In genomic region chr2:64731746-64732145, GRCh38 we compare ENCODE assay signal across 11 cellular contexts.
A peak's percentile ranks its signal among the peaks of the same experiment; 100 is the strongest.
DNase-seq lines count a peak whose midpoint lies in the region; ATAC-seq and TF ChIP-seq lines count a peak whose summit lies in the region.
"Had no signal": no experiment of that assay in that cellular context is flagged by ENCODE, and none has a peak within 500 bp of the region (broad histone marks: within the 10 kb centered on the region; RNA-seq: fewer than 3 reads in every experiment).

No MANE protein-coding gene starts in this region.

- no peak for TF ChIP-seq EP300 in suprapubic skin (IDR thresholded peaks at IDR 0.05)

- no peak overlapping the region for H3K4me3 Mint-ChIP-seq in activated CD4-positive, alpha-beta T cell treated with anti-CD3 and anti-CD28 coated beads, Interleukin-2, amount 10 ng/mL, durations not matched to agents 24 days and 14 days
- H3K4me3 Mint-ChIP-seq in activated T-helper 2 cell treated with anti-CD3 and anti-CD28 coated beads, Interferon-gamma antibody, Interleukin-2, Interleukin-4, amounts not matched to agents 10 μg/mL and 5 μg/mL and 100 μg/mL, durations not matched to agents 14 hours and 24 hours and 36 hours (ENCODE audit: low read depth) = no peak overlapping the region
- no peak overlapping the region for H3K4me3 Mint-ChIP-seq in Caco-2 (ENCODE audit: unreplicated experiment)

- no peak overlapping the region for H3K27ac Mint-ChIP-seq in activated CD4-positive, alpha-beta T cell treated with anti-CD3 and anti-CD28 coated beads, Interleukin-2, amount 10 ng/mL, durations not matched to agents 24 days and 14 days
- H3K27ac Mint-ChIP-seq in activated T-helper 2 cell treated with anti-CD3 and anti-CD28 coated beads, Interferon-gamma antibody, Interleukin-2, Interleukin-4, amounts not matched to agents 10 μg/mL and 5 μg/mL and 100 μg/mL, durations not matched to agents 14 hours and 24 hours and 36 hours = peak overlapping the region; percentile 94
- no peak overlapping the region for H3K27ac Mint-ChIP-seq in Caco-2 (ENCODE audit: unreplicated experiment)

- no peaks in the 10 kb centered on the region for H3K27me3 ChIP-seq in right lobe of liver
- no peaks in the 10 kb centered on the region for H3K27me3 ChIP-seq in suprapubic skin
- no peaks in the 10 kb centered on the region for H3K27me3 ChIP-seq in Caco-2 (replicated peaks; ENCODE audit: control insufficient read depth, insufficient read depth, low read length)

- POLR2A ChIA-PET in Caco-2 (lab: Charles Lee) = no interaction called here

- peak in 3 of 4 donors; percentile 9 to 13 (median 10) for ATAC-seq in right lobe of liver
- ATAC-seq in GM18520 (IDR thresholded peaks at IDR 0.05; ENCODE audit: unreplicated experiment) = no peak
- no peak for ATAC-seq in HG03139 (IDR thresholded peaks at IDR 0.05; ENCODE audit: unreplicated experiment)
- ATAC-seq: A549 had no signal

- BruUV-seq in Caco-2 (replicated peaks; lab: Mats Ljungman, UMichigan) = no TSS peak

- no peaks in the 10 kb centered on the region for H3K27me3 Mint-ChIP-seq in activated CD4-positive, alpha-beta T cell treated with anti-CD3 and anti-CD28 coated beads, Interleukin-2, amount 10 ng/mL, durations not matched to agents 24 days and 14 days
- no peaks in the 10 kb centered on the region for H3K27me3 Mint-ChIP-seq in activated T-helper 2 cell treated with anti-CD3 and anti-CD28 coated beads, Interferon-gamma antibody, Interleukin-2, Interleukin-4, amounts not matched to agents 10 μg/mL and 5 μg/mL and 100 μg/mL, durations not matched to agents 14 hours and 24 hours and 36 hours (ENCODE audit: low read depth)
- H3K27me3 Mint-ChIP-seq in Caco-2 (ENCODE audit: insufficient read depth, unreplicated experiment) = no peaks in the 10 kb centered on the region

- H3K36me3 ChIP-seq in right lobe of liver (no peaks in the 10 kb centered on the region), suprapubic skin (no peaks in the 10 kb centered on the region), Caco-2 (ENCODE audit: control insufficient read depth, insufficient read depth, low read length) (no peaks in the 10 kb centered on the region)

- TF ChIP-seq POLR2A in right lobe of liver (IDR thresholded peaks at IDR 0.05) (peak; percentile 32), suprapubic skin (IDR thresholded peaks at IDR 0.05) (peak in 1 of 2 donors; percentile 40)

- H3K9me3 ChIP-seq in right lobe of liver = no peaks in the 10 kb centered on the region
- H3K9me3 ChIP-seq in suprapubic skin = no peaks in the 10 kb centered on the region
- no peaks in the 10 kb centered on the region for H3K9me3 ChIP-seq in Caco-2
- H3K9me3 ChIP-seq: A549 had no signal

- 42% methylated on average over 5 of the region's 5 CpGs for WGBS in right lobe of liver (ENCODE audit: insufficient coverage, low coverage, low lambda C conversion rate, missing lambda C conversion rate)
- 74% methylated on average over 5 of the region's 5 CpGs for WGBS in suprapubic skin

- H3K4me3 ChIP-seq in right lobe of liver = no peak overlapping the region
- H3K4me3 ChIP-seq in suprapubic skin = no peak overlapping the region
- no peak overlapping the region for H3K4me3 ChIP-seq in Caco-2 (ENCODE audit: low read depth, low read length)
- H3K4me3 ChIP-seq: A549 had no signal

- peak overlapping the region; percentile 82 to 95 (median 94) for H3K27ac ChIP-seq in right lobe of liver
- H3K27ac ChIP-seq in suprapubic skin = peak overlapping the region; percentile 83
- H3K27ac ChIP-seq: A549 had no signal

- no peak for TF ChIP-seq CTCF in right lobe of liver (IDR thresholded peaks at IDR 0.05)
- no peak for TF ChIP-seq CTCF in suprapubic skin (IDR thresholded peaks at IDR 0.05)
- TF ChIP-seq CTCF in Caco-2 (IDR thresholded peaks at IDR 0.05; ENCODE audit: insufficient read depth in 1 of 2, low read depth in 1 of 2, low read length in 1 of 2, severe bottlenecking in 1 of 2, unreplicated experiment in 1 of 2) = no peak

- H3K36me3 Mint-ChIP-seq in activated CD4-positive, alpha-beta T cell treated with anti-CD3 and anti-CD28 coated beads, Interleukin-2, amount 10 ng/mL, durations not matched to agents 24 days and 14 days (ENCODE audit: low read depth) = peaks cover 22% of the 10 kb centered on the region
- H3K36me3 Mint-ChIP-seq in activated T-helper 2 cell treated with anti-CD3 and anti-CD28 coated beads, Interferon-gamma antibody, Interleukin-2, Interleukin-4, amounts not matched to agents 10 μg/mL and 5 μg/mL and 100 μg/mL, durations not matched to agents 14 hours and 24 hours and 36 hours (ENCODE audit: low read depth) = peaks cover 49% of the 10 kb centered on the region
- no peaks in the 10 kb centered on the region for H3K36me3 Mint-ChIP-seq in Caco-2 (ENCODE audit: insufficient read depth, unreplicated experiment)

- intact Hi-C loops in activated CD4-positive, alpha-beta T cell treated with anti-CD3 and anti-CD28 coated beads, Interleukin-2, amount 10 ng/mL, durations not matched to agents 24 days and 14 days (cut with micrococcal nuclease) = loop anchor here (2.0 kb wide), 1 partner anchor 55 kb away; no protein-coding TSS in a partner anchor
- intact Hi-C loops in activated T-helper 2 cell treated with anti-CD3 and anti-CD28 coated beads, Interferon-gamma antibody, Interleukin-2, Interleukin-4, amounts not matched to agents 10 μg/mL and 5 μg/mL and 100 μg/mL, durations not matched to agents 14 hours and 24 hours and 36 hours (cut with micrococcal nuclease) = loop anchor here (2.0 to 10.0 kb wide), 3 partner anchors 53 to 694 kb away; partner anchors contain the start of gene SLC1A4
- intact Hi-C loops in right lobe of liver (cut with DNase I) = no loop called here
- intact Hi-C loops in Caco-2 (cut with micrococcal nuclease; ENCODE audit: unreplicated experiment) = no loop called here

- CTCF ChIA-PET in Caco-2 (lab: Charles Lee) = no interaction called here

- peak; percentile 45 for DNase-seq in activated CD4-positive, alpha-beta T cell treated with anti-CD3 and anti-CD28 coated beads, Interleukin-2, amount 10 ng/mL, durations not matched to agents 24 days and 14 days
- DNase-seq in activated CD4-positive, alpha-beta T cell treated with anti-CD3 and anti-CD28 coated beads, Interleukin-2, amount 50 U/mL, for 1 hour = no peak
- DNase-seq in activated T-helper 2 cell treated with anti-CD3 and anti-CD28 coated beads, Interferon-gamma antibody, Interleukin-2, Interleukin-4, amounts not matched to agents 10 μg/mL and 5 μg/mL and 100 μg/mL, durations not matched to agents 14 hours and 24 hours and 36 hours (ENCODE audit: low spot score) = no peak
- DNase-seq in right lobe of liver (no peak), suprapubic skin (ENCODE audit: low spot score in 2 of 2) (no peak), Caco-2 (no peak)
- DNase-seq: IMR-90, posterior cingulate gyrus had no signal

- H3K9me3 Mint-ChIP-seq in activated CD4-positive, alpha-beta T cell treated with anti-CD3 and anti-CD28 coated beads, Interleukin-2, amount 10 ng/mL, durations not matched to agents 24 days and 14 days = no peaks in the 10 kb centered on the region
- no peaks in the 10 kb centered on the region for H3K9me3 Mint-ChIP-seq in activated T-helper 2 cell treated with anti-CD3 and anti-CD28 coated beads, Interferon-gamma antibody, Interleukin-2, Interleukin-4, amounts not matched to agents 10 μg/mL and 5 μg/mL and 100 μg/mL, durations not matched to agents 14 hours and 24 hours and 36 hours
- no peaks in the 10 kb centered on the region for H3K9me3 Mint-ChIP-seq in Caco-2 (ENCODE audit: unreplicated experiment)

- peaks cover 51% of the 10 kb centered on the region for H3K4me1 Mint-ChIP-seq in activated CD4-positive, alpha-beta T cell treated with anti-CD3 and anti-CD28 coated beads, Interleukin-2, amount 10 ng/mL, durations not matched to agents 24 days and 14 days
- H3K4me1 Mint-ChIP-seq in activated T-helper 2 cell treated with anti-CD3 and anti-CD28 coated beads, Interferon-gamma antibody, Interleukin-2, Interleukin-4, amounts not matched to agents 10 μg/mL and 5 μg/mL and 100 μg/mL, durations not matched to agents 14 hours and 24 hours and 36 hours (ENCODE audit: low read depth) = peaks cover 67% of the 10 kb centered on the region
- H3K4me1 Mint-ChIP-seq in Caco-2 (ENCODE audit: low read depth, unreplicated experiment) = peaks cover 22% of the 10 kb centered on the region

- H3K4me1 ChIP-seq in right lobe of liver (peaks cover 0 to 32% (median 3%) of the 10 kb centered on the region in 4 donors), suprapubic skin (peaks cover 30% of the 10 kb centered on the region), Caco-2 (peaks cover 40% of the 10 kb centered on the region)

Comparison
In these comparisons a context has a peak if more than half of its experiments do, and no peak if none do; other contexts are left out.
1. ATAC-seq: peak in right lobe of liver (3 of 4); none in GM18520 (single experiment) and HG03139 (single experiment).
2. intact Hi-C loops: an anchor here in activated CD4-positive, alpha-beta T cell treated with anti-CD3 and anti-CD28 coated beads, Interleukin-2, amount 10 ng/mL, durations not matched to agents 24 days and 14 days (2.0 kb wide) and activated T-helper 2 cell treated with anti-CD3 and anti-CD28 coated beads, Interferon-gamma antibody, Interleukin-2, Interleukin-4, amounts not matched to agents 10 μg/mL and 5 μg/mL and 100 μg/mL, durations not matched to agents 14 hours and 24 hours and 36 hours (2.0 to 10.0 kb wide); none called in right lobe of liver and Caco-2.